In genomic region chr9:29616844-29617243, GRCh38 we compare ENCODE assay signal across 30 cellular contexts.
"Had no signal": no experiment of that assay in that cellular context is flagged by ENCODE, and none has a peak within 500 bp of the region (broad histone marks: within the 10 kb centered on the region; RNA-seq: fewer than 3 reads in every experiment).

No MANE protein-coding gene starts in this region.

- H3K36me3 Mint-ChIP-seq: immature natural killer cell; naive thymus-derived CD8-positive, alpha-beta T cell; stimulated activated naive B cell treated with anti-CD40 and anti-IgM and Interleukin-4, amounts not matched to agents 10 μg/mL and 1 μg/mL and 100 μg/mL, for 72 hours had no signal

- H3K27ac ChIP-seq: left lung, lower lobe of right lung, neutrophil, parathyroid adenoma, psoas muscle, right atrium auricular region, skin epidermis, stomach, testis, thyroid gland, transverse colon, upper lobe of left lung, vagina had no signal

- H3K9me3 Mint-ChIP-seq: neural crest cell had no signal

- H3K4me1 Mint-ChIP-seq: immature natural killer cell; naive thymus-derived CD8-positive, alpha-beta T cell; nephron; stimulated activated naive B cell treated with anti-CD40 and anti-IgM and Interleukin-4, amounts not matched to agents 10 μg/mL and 1 μg/mL and 100 μg/mL, for 72 hours had no signal

- H3K9me3 ChIP-seq: left lung, lower lobe of right lung, neutrophil, psoas muscle, right atrium auricular region, stomach, testis, thyroid gland, transverse colon, upper lobe of left lung, vagina had no signal

- H3K4me1 ChIP-seq: left lung, lower lobe of right lung, parathyroid adenoma, psoas muscle, right atrium auricular region, stomach, testis, thyroid gland, transverse colon, upper lobe of left lung, vagina had no signal

- ATAC-seq: left colon; left lung; lower lobe of right lung; naive thymus-derived CD8-positive, alpha-beta T cell; psoas muscle; sciatic nerve; stimulated activated naive B cell treated with anti-CD40 and anti-IgM and Interleukin-4, amounts not matched to agents 10 μg/mL and 1 μg/mL and 100 μg/mL, for 72 hours; stimulated activated naive CD8-positive, alpha-beta T cell treated with anti-CD3 and anti-CD28 coated beads, Interleukin-15, Interleukin-2, amounts not matched to agents 100 U/mL and 50 U/mL, for 24 hours had no signal

- H3K27me3 Mint-ChIP-seq: naive thymus-derived CD8-positive, alpha-beta T cell; stimulated activated naive B cell treated with anti-CD40 and anti-IgM and Interleukin-4, amounts not matched to agents 10 μg/mL and 1 μg/mL and 100 μg/mL, for 72 hours had no signal

- H3K4me3 Mint-ChIP-seq: immature natural killer cell; naive thymus-derived CD8-positive, alpha-beta T cell; nephron; neural crest cell; stimulated activated naive B cell treated with anti-CD40 and anti-IgM and Interleukin-4, amounts not matched to agents 10 μg/mL and 1 μg/mL and 100 μg/mL, for 72 hours had no signal

- H3K27me3 ChIP-seq: left lung, neutrophil, right atrium auricular region, stomach, testis, thyroid gland, transverse colon, upper lobe of left lung, vagina had no signal

- DNase-seq: immature natural killer cell; kidney; left colon; left lung; lower lobe of right lung; mammary epithelial cell; mesenchymal stem cell; naive thymus-derived CD8-positive, alpha-beta T cell; occipital lobe; psoas muscle; stimulated activated CD4-positive, alpha-beta T cell treated with anti-CD3 and anti-CD28 coated beads, Interleukin-12 subunit alpha, Interleukin-12 subunit beta, amount 100 ng/mL, for 4 hours; stimulated activated CD4-positive, alpha-beta T cell treated with anti-CD3 and anti-CD28 coated beads, Interleukin-15, amount 100 ng/mL, for 24 hours; stimulated activated CD4-positive, alpha-beta T cell treated with anti-CD3 and anti-CD28 coated beads, Interleukin-2, amount 100 ng/mL, for 24 hours; stimulated activated CD4-positive, alpha-beta T cell treated with anti-CD3 and anti-CD28 coated beads, Interleukin-4, amount 100 ng/mL, for 1 hour; stimulated activated naive B cell treated with anti-CD40 and anti-IgM and Interleukin-4, amounts not matched to agents 10 μg/mL and 1 μg/mL and 100 μg/mL, for 72 hours; stimulated activated naive CD8-positive, alpha-beta T cell treated with anti-CD3 and anti-CD28 coated beads, Interleukin-15, Interleukin-2, amounts not matched to agents 100 U/mL and 50 U/mL, for 24 hours; stomach; testis; thyroid gland; transverse colon; upper lobe of left lung had no signal

- FAIRE-seq: islet of Langerhans, kidney had no signal

- H3K79me2 ChIP-seq: parathyroid adenoma had no signal

- H2AFZ ChIP-seq: parathyroid adenoma had no signal

- H3K27ac Mint-ChIP-seq: immature natural killer cell; naive thymus-derived CD8-positive, alpha-beta T cell; nephron; stimulated activated naive B cell treated with anti-CD40 and anti-IgM and Interleukin-4, amounts not matched to agents 10 μg/mL and 1 μg/mL and 100 μg/mL, for 72 hours had no signal

- H3K9ac ChIP-seq: parathyroid adenoma had no signal

- H3K36me3 ChIP-seq: left lung, lower lobe of right lung, neutrophil, right atrium auricular region, stomach, thyroid gland, transverse colon, upper lobe of left lung, vagina had no signal

- H3K4me3 ChIP-seq: left lung, lower lobe of right lung, psoas muscle, right atrium auricular region, skin epidermis, stomach, testis, thyroid gland, transverse colon, upper lobe of left lung, vagina had no signal
